In genomic region chr2:3233877-3234276, GRCh38 we compare ENCODE assay signal across 28 cellular contexts.
DNase-seq lines count a peak whose midpoint lies in the region; ATAC-seq and TF ChIP-seq lines count a peak whose summit lies in the region.
"Had no signal": no experiment of that assay in that cellular context is flagged by ENCODE, and none has a peak within 500 bp of the region (broad histone marks: within the 10 kb centered on the region; RNA-seq: fewer than 3 reads in every experiment).

No MANE protein-coding gene starts in this region.

- peaks cover 14 to 51% (median 31%) of the 10 kb centered on the region in 11 experiments; a peak in 20 of 22 replicates for H3K36me3 ChIP-seq in BLaER1 treated with 17β-estradiol and CSF1 and Interleukin-3, amounts not matched to agents 10 nM and 100 nM
- H3K36me3 ChIP-seq in endodermal cell (ENCODE audit: control insufficient read depth, insufficient read depth, low read length) (peaks cover 3% of the 10 kb centered on the region), right lobe of liver (no peaks in the 10 kb centered on the region), prostate gland (no peaks in the 10 kb centered on the region), ascending aorta (no peaks in the 10 kb centered on the region)
- H3K36me3 ChIP-seq: SJCRH30 had no signal

- intact Hi-C loops in right lobe of liver (cut with DNase I) (no loop called here), prostate gland (cut with DNase I) (no loop called here), ascending aorta (cut with DNase I) (no loop called here)

- H3K4me1 ChIP-seq in BLaER1 treated with 17β-estradiol and CSF1 and Interleukin-3, amounts not matched to agents 10 nM and 100 nM: peaks cover 29 to 74% (median 58%) of the 10 kb centered on the region in 10 experiments
- no peaks in the 10 kb centered on the region for H3K4me1 ChIP-seq in endodermal cell (ENCODE audit: control insufficient read depth, insufficient read depth, low read length)
- no peaks in the 10 kb centered on the region for H3K4me1 ChIP-seq in right lobe of liver
- H3K4me1 ChIP-seq in prostate gland (replicated peaks): no peaks in the 10 kb centered on the region
- H3K4me1 ChIP-seq in ascending aorta: no peaks in the 10 kb centered on the region
- H3K4me1 ChIP-seq: SJCRH30 had no signal

- H3K9me3 ChIP-seq in BLaER1 treated with 17β-estradiol and CSF1 and Interleukin-3, amounts not matched to agents 10 nM and 100 nM (replicated peaks in 1 of 11): peaks cover 25 to 38% (median 28%) of the 10 kb centered on the region in 11 experiments
- peaks cover 10% of the 10 kb centered on the region for H3K9me3 ChIP-seq in endodermal cell (ENCODE audit: control insufficient read depth, low read length)
- no peaks in the 10 kb centered on the region for H3K9me3 ChIP-seq in right lobe of liver
- no peaks in the 10 kb centered on the region for H3K9me3 ChIP-seq in prostate gland
- peaks cover 8 to 24% of the 10 kb centered on the region in 2 donors for H3K9me3 ChIP-seq in ascending aorta
- H3K9me3 ChIP-seq: SJCRH30 had no signal

- 95 to 100% methylated on average over 1 to 2 of the region's 2 CpGs for WGBS in endodermal cell (ENCODE audit: insufficient coverage in 1 of 2, insufficient read length in 1 of 2), 2 experiments
- WGBS in right lobe of liver (ENCODE audit: insufficient coverage, low coverage, low lambda C conversion rate, missing lambda C conversion rate): 86% methylated on average over 2 of the region's 2 CpGs
- 49% methylated on average over 2 of the region's 2 CpGs for WGBS in prostate gland

- H4K20me1 ChIP-seq in BLaER1 treated with 17β-estradiol and CSF1 and Interleukin-3, amounts not matched to agents 10 nM and 100 nM: peaks cover 0 to 42% (median 23%) of the 10 kb centered on the region in 11 experiments; a peak in 18 of 22 replicates

- no peak for TF ChIP-seq CTCF in endodermal cell (conservative IDR thresholded peaks at IDR 0.05)
- TF ChIP-seq CTCF in right lobe of liver (IDR thresholded peaks at IDR 0.05): no peak
- no peak for TF ChIP-seq CTCF in prostate gland (IDR thresholded peaks at IDR 0.05)
- TF ChIP-seq CTCF in ascending aorta (IDR thresholded peaks at IDR 0.05): no peak

- H3K9ac ChIP-seq in BLaER1 treated with 17β-estradiol and CSF1 and Interleukin-3, amounts not matched to agents 10 nM and 100 nM: no peak overlapping the region
- H3K9ac ChIP-seq in endodermal cell (ENCODE audit: extremely low read depth, low read length, poor library complexity, severe bottlenecking): no peak overlapping the region
- H3K9ac ChIP-seq: GM23248 had no signal

- peaks cover 24% of the 10 kb centered on the region for H3K36me3 Mint-ChIP-seq in endodermal cell (ENCODE audit: low read depth)

- H3K27ac ChIP-seq in BLaER1 treated with 17β-estradiol and CSF1 and Interleukin-3, amounts not matched to agents 10 nM and 100 nM: no peak overlapping the region
- H3K27ac ChIP-seq in endodermal cell (ENCODE audit: low read depth, low read length) (no peak overlapping the region), right lobe of liver (no peak overlapping the region), prostate gland (no peak overlapping the region), ascending aorta (no peak overlapping the region)
- H3K27ac ChIP-seq: GM23248, PC-9, SJCRH30 had no signal

- TF ChIP-seq POLR2A in right lobe of liver (IDR thresholded peaks at IDR 0.05) (no peak), prostate gland (IDR thresholded peaks at IDR 0.05) (no peak)

- H3K4me3 ChIP-seq in BLaER1 treated with 17β-estradiol and CSF1 and Interleukin-3, amounts not matched to agents 10 nM and 100 nM: no peak overlapping the region
- H3K4me3 ChIP-seq in endodermal cell (ENCODE audit: low read length): no peak overlapping the region
- no peak overlapping the region for H3K4me3 ChIP-seq in right lobe of liver
- no peak overlapping the region for H3K4me3 ChIP-seq in prostate gland
- no peak overlapping the region for H3K4me3 ChIP-seq in ascending aorta
- H3K4me3 ChIP-seq: GM23248, PC-9, SJCRH30 had no signal

- no peaks in the 10 kb centered on the region for H3K4me1 Mint-ChIP-seq in endodermal cell

- H3K27ac Mint-ChIP-seq in endodermal cell: no peak overlapping the region

- peak; percentile 73 to 84 (median 75) for ATAC-seq in right lobe of liver
- ATAC-seq: Right ventricle myocardium inferior, SK-N-SH treated with all-trans-retinoic acid at 6 μM for 48 hours had no signal

- peak overlapping the region in 7 of 11 experiments; percentile 10 to 80 (median 59); a peak in 9 of 22 replicates for H3K4me2 ChIP-seq in BLaER1 treated with 17β-estradiol and CSF1 and Interleukin-3, amounts not matched to agents 10 nM and 100 nM
- H3K4me2 ChIP-seq: PC-9 had no signal

- H3K9me3 Mint-ChIP-seq in endodermal cell: peaks cover 30% of the 10 kb centered on the region

- peaks cover 0 to 18% (median 0%) of the 10 kb centered on the region in 11 experiments; a peak in 7 of 22 replicates for H3K27me3 ChIP-seq in BLaER1 treated with 17β-estradiol and CSF1 and Interleukin-3, amounts not matched to agents 10 nM and 100 nM
- H3K27me3 ChIP-seq in endodermal cell (ENCODE audit: control insufficient read depth, insufficient read depth, low read length, poor library complexity, severe bottlenecking): no peaks in the 10 kb centered on the region
- no peaks in the 10 kb centered on the region for H3K27me3 ChIP-seq in right lobe of liver
- no peaks in the 10 kb centered on the region for H3K27me3 ChIP-seq in prostate gland (replicated peaks; ENCODE audit: insufficient read depth)
- no peaks in the 10 kb centered on the region for H3K27me3 ChIP-seq in ascending aorta
- H3K27me3 ChIP-seq: SJCRH30 had no signal

- no peaks in the 10 kb centered on the region for H3K27me3 Mint-ChIP-seq in endodermal cell (ENCODE audit: insufficient read depth)
- H3K27me3 Mint-ChIP-seq: CD4-positive, alpha-beta memory T cell had no signal

- no peak overlapping the region for H3K4me3 Mint-ChIP-seq in endodermal cell
- H3K4me3 Mint-ChIP-seq: CD4-positive, alpha-beta memory T cell had no signal

- DNase-seq in endodermal cell: peak; percentile 2
- no peak for DNase-seq in right lobe of liver
- DNase-seq in prostate gland (ENCODE audit: low spot score): peak; percentile 31
- DNase-seq in ascending aorta (ENCODE audit: low spot score in 2 of 2): no peak
- DNase-seq in iPS-NIHi7 (ENCODE audit: extremely low spot score): no peak
- DNase-seq in activated T-cell treated with anti-CD3 and anti-CD28 coated beads, Interleukin-2, amount 50 U/mL, for 48 hours: no peak
- no peak for DNase-seq in activated CD4-positive, alpha-beta T cell treated with anti-CD3 and anti-CD28 coated beads, Interleukin-2, amount 50 U/mL, for 1 hour
- DNase-seq: C1 segment of cervical spinal cord; CD4-positive, alpha-beta memory T cell; COR-L47; DMS53; GM23248; H7; KBM-7; MM.1S; NCI-H1092; NCI-H1436; NCI-H187; NCI-H2081 treated with DMSO at 0.1 percent for 48 hours; NCI-H2171 treated with DMSO at 0.1 percent for 48 hours; NCI-H524; NCI-H748 treated with DMSO at 0.1 percent for 48 hours; NK-92 treated with Interleukin-12 subunit alpha and Interleukin-12 subunit beta, amount 100 ng/mL, for 24 hours; PC-9; SJCRH30 had no signal

Comparison
In these comparisons a context has a peak if more than half of its experiments do, and no peak if none do; other contexts are left out.
1. DNase-seq: peak in endodermal cell (single experiment) and prostate gland (single experiment); none in right lobe of liver (0 of 3), ascending aorta (0 of 2), iPS-NIHi7 (single experiment), activated T-cell treated with anti-CD3 and anti-CD28 coated beads, Interleukin-2, amount 50 U/mL, for 48 hours (0 of 2) and activated CD4-positive, alpha-beta T cell treated with anti-CD3 and anti-CD28 coated beads, Interleukin-2, amount 50 U/mL, for 1 hour (single experiment).